ENCODE assay signal across 1 cellular context in genomic region chr6:30681696-30682180, GRCh38.
TF ChIP-seq lines count a peak whose summit lies in the region.

No MANE protein-coding gene starts in this region.

TF ChIP-seq in endothelial cell of umbilical vein, 7 proteins besides CTCF, POLR2A, EP300 and RAD21 (continued from another document):
- TF ChIP-seq JUN (IDR thresholded peaks at IDR 0.05; ENCODE audit: borderline replicate concordance, insufficient read depth, insufficient read length, low read depth) (no peak), GATA2 (IDR thresholded peaks at IDR 0.05; ENCODE audit: insufficient read depth, insufficient read length, low read depth, low read length) (no peak)
- TF ChIP-seq, protein P1, sequence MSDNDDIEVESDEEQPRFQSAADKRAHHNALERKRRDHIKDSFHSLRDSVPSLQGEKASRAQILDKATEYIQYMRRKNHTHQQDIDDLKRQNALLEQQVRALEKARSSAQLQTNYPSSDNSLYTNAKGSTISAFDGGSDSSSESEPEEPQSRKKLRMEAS (IDR thresholded peaks at IDR 0.05; ENCODE audit: insufficient read depth, insufficient read length) = no peak
TF ChIP-seq in endothelial cell of umbilical vein: peak in this region for 0.
